14 cellular contexts compared by ENCODE assay signal in genomic region chr6:73857341-73857890, GRCh38.
DNase-seq lines count a peak whose midpoint lies in the region; ATAC-seq and TF ChIP-seq lines count a peak whose summit lies in the region.
"Had no signal": no experiment of that assay in that cellular context is flagged by ENCODE, and none has a peak within 500 bp of the region (broad histone marks: within the 10 kb centered on the region; RNA-seq: fewer than 3 reads in every experiment).

No MANE protein-coding gene starts in this region.

- POLR2A ChIA-PET in IMR-90 (lab: Charles Lee; ENCODE audit: unreplicated experiment): no interaction called here

- intact Hi-C loops in Right ventricle myocardium inferior (cut with DNase I) (loop anchor here (10.0 kb wide), 1 partner anchor 1347 kb away; the partner anchor contains the start of gene COL12A1), cardiac septum (cut with DNase I) (loop anchor here (5.0 to 10.0 kb wide), 2 partner anchors 107 to 1350 kb away; partner anchors contain the start of gene COL12A1), IMR-90 (cut with micrococcal nuclease) (loop anchor here (5.0 kb wide), 2 partner anchors 110 to 120 kb away; no protein-coding TSS in a partner anchor)

- TF ChIP-seq RAD21 in IMR-90 (IDR thresholded peaks at IDR 0.05; ENCODE audit: low read length): no peak

- no peak overlapping the region for H3K4me3 Mint-ChIP-seq in nephron
- H3K4me3 Mint-ChIP-seq: CD4-positive, CD25-positive, alpha-beta regulatory T cell had no signal

- H3K4me1 ChIP-seq in IMR-90 (ENCODE audit: control insufficient read depth, insufficient read depth, low read length): peaks cover 4% of the 10 kb centered on the region
- H3K4me1 ChIP-seq: BLaER1 treated with 17β-estradiol and CSF1 and Interleukin-3, amounts not matched to agents 10 nM and 100 nM; HAP-1 had no signal

- no peaks in the 10 kb centered on the region for H3K27me3 ChIP-seq in IMR-90 (ENCODE audit: control insufficient read depth, insufficient read depth, low read length)
- H3K27me3 ChIP-seq: BLaER1 treated with 17β-estradiol and CSF1 and Interleukin-3, amounts not matched to agents 10 nM and 100 nM had no signal

- no peak for TF ChIP-seq POLR2A in IMR-90 (IDR thresholded peaks at IDR 0.05; ENCODE audit: low read depth, low read length)

- BruUV-seq in IMR-90 (replicated peaks; lab: Mats Ljungman, UMichigan): no TSS peak

- H3K9me3 ChIP-seq in IMR-90 (ENCODE audit: control insufficient read depth, insufficient read depth, low read length): no peaks in the 10 kb centered on the region
- H3K9me3 ChIP-seq: BLaER1 treated with 17β-estradiol and CSF1 and Interleukin-3, amounts not matched to agents 10 nM and 100 nM; HAP-1 had no signal

- H3K4me1 Mint-ChIP-seq in nephron: peaks cover 30% of the 10 kb centered on the region

- H4K20me1 ChIP-seq in IMR-90 (ENCODE audit: insufficient read depth, low read length): no peaks in the 10 kb centered on the region
- H4K20me1 ChIP-seq: BLaER1 treated with 17β-estradiol and CSF1 and Interleukin-3, amounts not matched to agents 10 nM and 100 nM had no signal

- H3K9ac ChIP-seq in IMR-90 (ENCODE audit: low read depth, low read length): no peak overlapping the region
- H3K9ac ChIP-seq: BLaER1 treated with 17β-estradiol and CSF1 and Interleukin-3, amounts not matched to agents 10 nM and 100 nM had no signal

- H4K5ac ChIP-seq in IMR-90 (ENCODE audit: low read depth, low read length): no peak overlapping the region; the same call in 1 of the 2 replicates

- H3K9me1 ChIP-seq in IMR-90 (ENCODE audit: insufficient read depth, low read length): no peaks in the 10 kb centered on the region; the same call in 1 of the 2 replicates

- H2BK120ac ChIP-seq in IMR-90 (ENCODE audit: low read depth, low read length): no peak overlapping the region

- H4K91ac ChIP-seq in IMR-90 (ENCODE audit: insufficient read depth, low read depth, low read length): no peak overlapping the region

- H2AK9ac ChIP-seq in IMR-90 (replicated peaks; ENCODE audit: low read depth, low read length, poor library complexity): no peak overlapping the region

- H3K36me3 ChIP-seq in IMR-90 (ENCODE audit: control insufficient read depth, insufficient read depth, low read length): no peaks in the 10 kb centered on the region
- H3K36me3 ChIP-seq: BLaER1 treated with 17β-estradiol and CSF1 and Interleukin-3, amounts not matched to agents 10 nM and 100 nM; HAP-1 had no signal

- H3K27ac Mint-ChIP-seq in nephron: peak overlapping the region in 2 of 3 experiments; percentile 19 to 37
- H3K27ac Mint-ChIP-seq: CD4-positive, CD25-positive, alpha-beta regulatory T cell had no signal

- ATAC-seq in Right ventricle myocardium inferior: peak; percentile 66
- no peak for ATAC-seq in IMR-90 (ENCODE audit: low read depth)
- peak; percentile 35 for ATAC-seq in esophagus mucosa
- ATAC-seq in HG03565 (IDR thresholded peaks at IDR 0.05; ENCODE audit: unreplicated experiment): no peak
- no peak for ATAC-seq in stimulated activated naive CD8-positive, alpha-beta T cell treated with anti-CD3 and anti-CD28 coated beads, Interleukin-15, Interleukin-2, amounts not matched to agents 100 U/mL and 50 U/mL, for 24 hours
- no peak for ATAC-seq in HG02798 (IDR thresholded peaks at IDR 0.05; ENCODE audit: poor library complexity, unreplicated experiment)

- H3K56ac ChIP-seq in IMR-90 (ENCODE audit: extremely low read depth, insufficient read depth, low read length): no peak overlapping the region

- no peaks in the 10 kb centered on the region for H3K79me1 ChIP-seq in IMR-90 (ENCODE audit: low read depth in 1 of 2, low read length in 2 of 2)

- H3K18ac ChIP-seq in IMR-90 (ENCODE audit: low read depth, low read length): peak overlapping the region; percentile 30

- no peak overlapping the region for H3K4me2 ChIP-seq in IMR-90 (ENCODE audit: low read depth, low read length)
- H3K4me2 ChIP-seq: BLaER1 treated with 17β-estradiol and CSF1 and Interleukin-3, amounts not matched to agents 10 nM and 100 nM had no signal

- H3K9me3 Mint-ChIP-seq in nephron: peaks cover 5% of the 10 kb centered on the region
- H3K9me3 Mint-ChIP-seq: CD4-positive, CD25-positive, alpha-beta regulatory T cell had no signal

- no peak overlapping the region for H2BK20ac ChIP-seq in IMR-90 (ENCODE audit: low read depth, low read length)

- no peaks in the 10 kb centered on the region for H3K36me3 Mint-ChIP-seq in nephron (ENCODE audit: low read depth)
- H3K36me3 Mint-ChIP-seq: CD4-positive, CD25-positive, alpha-beta regulatory T cell had no signal

- dilution Hi-C loops in IMR-90 (cut with HindIII; ENCODE audit: low sequenced_read_pairs, unreplicated experiment): no loop called here

- no peak overlapping the region for H2BK5ac ChIP-seq in IMR-90 (ENCODE audit: low read depth, low read length, poor library complexity, severe bottlenecking)

- H3K27me3 Mint-ChIP-seq in nephron (ENCODE audit: low read depth): no peaks in the 10 kb centered on the region

- no peak overlapping the region for H2AFZ ChIP-seq in IMR-90 (replicated peaks; ENCODE audit: low read length, poor library complexity)

- no peak overlapping the region for H3K4me3 ChIP-seq in IMR-90 (ENCODE audit: insufficient read depth, low read depth, low read length)
- H3K4me3 ChIP-seq: BLaER1 treated with 17β-estradiol and CSF1 and Interleukin-3, amounts not matched to agents 10 nM and 100 nM; HAP-1 had no signal

- H3K4ac ChIP-seq in IMR-90 (ENCODE audit: low read depth, low read length): no peak overlapping the region; the same call in 1 of the 2 replicates

- H2BK15ac ChIP-seq in IMR-90 (ENCODE audit: low read depth, low read length): peak overlapping the region; percentile 67; the same call in 1 of the 3 replicates

- no peak for TF ChIP-seq CTCF in IMR-90 (conservative IDR thresholded peaks at IDR 0.05; ENCODE audit: low read depth, low read length)
- no peak for TF ChIP-seq CTCF in nephron (IDR thresholded peaks at IDR 0.05; ENCODE audit: unreplicated experiment in 3 of 3)

- WGBS in IMR-90 (ENCODE audit: extremely low coverage in 2 of 2, insufficient read length in 1 of 2), 2 experiments: no CpG with 5 or more reads among the region's 3 CpGs

- H3K27ac ChIP-seq in IMR-90 (ENCODE audit: insufficient read depth, low read length): no peak overlapping the region
- H3K27ac ChIP-seq: BLaER1 treated with 17β-estradiol and CSF1 and Interleukin-3, amounts not matched to agents 10 nM and 100 nM had no signal

- no peak overlapping the region for H3K23ac ChIP-seq in IMR-90 (ENCODE audit: low read depth, low read length)

- no peak overlapping the region for H4K8ac ChIP-seq in IMR-90 (ENCODE audit: low read depth in 2 of 2, low read length in 2 of 2)

- DNase-seq in Right ventricle myocardium inferior (ENCODE audit: missing footprints): no peak
- DNase-seq in cardiac septum (ENCODE audit: low spot score): no peak
- no peak for DNase-seq in IMR-90
- DNase-seq in stimulated activated naive CD8-positive, alpha-beta T cell treated with anti-CD3 and anti-CD28 coated beads, Interleukin-15, Interleukin-2, amounts not matched to agents 100 U/mL and 50 U/mL, for 24 hours: no peak
- DNase-seq: ACHN; CD4-positive, CD25-positive, alpha-beta regulatory T cell; DMS53; GF-D8 had no signal

- in situ Hi-C loops in IMR-90 (cut with MboI; ENCODE audit: low sequenced_read_pairs): loop anchor here (10.0 kb wide), 1 partner anchor 1357 kb away; no protein-coding TSS in a partner anchor

- H3K14ac ChIP-seq in IMR-90 (replicated peaks; ENCODE audit: low read depth, low read length): no peak overlapping the region; the same call in 1 of the 2 replicates

- CTCF ChIA-PET in IMR-90 (lab: Yijun Ruan, JAX): no interaction called here

- no peak overlapping the region for H2AK5ac ChIP-seq in IMR-90 (ENCODE audit: low read depth, low read length)

TF ChIP-seq in IMR-90, 13 proteins besides CTCF, POLR2A, EP300 and RAD21:
- no peak for TF ChIP-seq MAFK (IDR thresholded peaks at IDR 0.05; ENCODE audit: low read depth, low read length)
- no peak for TF ChIP-seq MAZ (IDR thresholded peaks at IDR 0.05; ENCODE audit: borderline replicate concordance, low read depth, low read length)
- TF ChIP-seq RCOR1 (IDR thresholded peaks at IDR 0.05; ENCODE audit: insufficient replicate concordance, low read length): no peak
- no peak for TF ChIP-seq SMC3 (IDR thresholded peaks at IDR 0.05; ENCODE audit: low read depth, low read length)
- no peak for TF ChIP-seq USF2 (IDR thresholded peaks at IDR 0.05; ENCODE audit: low read depth, low read length)
- TF ChIP-seq NFE2L2 (IDR thresholded peaks at IDR 0.05; ENCODE audit: low read depth, low read length): no peak
- TF ChIP-seq CHD1 (IDR thresholded peaks at IDR 0.05; ENCODE audit: low read depth, low read length): no peak
- TF ChIP-seq BHLHE40 (IDR thresholded peaks at IDR 0.05; ENCODE audit: low read depth, low read length): no peak
- no peak for TF ChIP-seq FOS (IDR thresholded peaks at IDR 0.05; ENCODE audit: low read depth, low read length)
- TF ChIP-seq CEBPB (IDR thresholded peaks at IDR 0.05; ENCODE audit: low read depth, low read length): no peak
- TF ChIP-seq MXI1 (IDR thresholded peaks at IDR 0.05; ENCODE audit: borderline replicate concordance, low read depth, low read length): no peak
- no peak for TF ChIP-seq RFX5 (IDR thresholded peaks at IDR 0.05; ENCODE audit: low read depth, low read length)
- no peak for TF ChIP-seq ELK1 (IDR thresholded peaks at IDR 0.05; ENCODE audit: borderline replicate concordance, low read depth, low read length)

Comparison
In these comparisons a context has a peak if more than half of its experiments do, and no peak if none do; other contexts are left out.
1. ATAC-seq: peak in Right ventricle myocardium inferior (single experiment) and esophagus mucosa (single experiment); none in IMR-90 (single experiment), HG03565 (single experiment), stimulated activated naive CD8-positive, alpha-beta T cell treated with anti-CD3 and anti-CD28 coated beads, Interleukin-15, Interleukin-2, amounts not matched to agents 100 U/mL and 50 U/mL, for 24 hours (single experiment) and HG02798 (single experiment).